Comparison of ENCODE assay signal across 12 cellular contexts in genomic region chr12:91893476-91893875, GRCh38.
"Had no signal": no experiment of that assay in that cellular context is flagged by ENCODE, and none has a peak within 500 bp of the region (broad histone marks: within the 10 kb centered on the region; RNA-seq: fewer than 3 reads in every experiment).

No MANE protein-coding gene starts in this region.

- H3K9me3 ChIP-seq: mucosa of descending colon, uterus had no signal

- H3K36me3 ChIP-seq: brain microvascular endothelial cell, uterus had no signal

- DNase-seq: activated CD4-positive, alpha-beta T cell treated with anti-CD3 and anti-CD28 coated beads, Interleukin-2, amount 10 ng/mL, durations not matched to agents 7 days and 5 days; activated CD4-positive, CD25-positive, alpha-beta regulatory T cell; activated effector memory CD4-positive, alpha-beta T cell treated with anti-CD3 and anti-CD28 coated beads, Interleukin-2, amount 50 U/mL, for 16 hours; activated T-cell treated with anti-CD3 and anti-CD28 coated beads, Interleukin-2, amount 50 U/mL, for 24 hours; brain microvascular endothelial cell; left colon; mucosa of descending colon; naive thymus-derived CD8-positive, alpha-beta T cell; nucleus accumbens; right cardiac atrium; small intestine; uterus had no signal

- H3K4me3 ChIP-seq: mucosa of descending colon, uterus had no signal

- H3K4me1 ChIP-seq: uterus had no signal

- H3K27ac ChIP-seq: brain microvascular endothelial cell, uterus had no signal

- H3K27me3 ChIP-seq: brain microvascular endothelial cell, uterus had no signal
